In the genomic region with DNA sequence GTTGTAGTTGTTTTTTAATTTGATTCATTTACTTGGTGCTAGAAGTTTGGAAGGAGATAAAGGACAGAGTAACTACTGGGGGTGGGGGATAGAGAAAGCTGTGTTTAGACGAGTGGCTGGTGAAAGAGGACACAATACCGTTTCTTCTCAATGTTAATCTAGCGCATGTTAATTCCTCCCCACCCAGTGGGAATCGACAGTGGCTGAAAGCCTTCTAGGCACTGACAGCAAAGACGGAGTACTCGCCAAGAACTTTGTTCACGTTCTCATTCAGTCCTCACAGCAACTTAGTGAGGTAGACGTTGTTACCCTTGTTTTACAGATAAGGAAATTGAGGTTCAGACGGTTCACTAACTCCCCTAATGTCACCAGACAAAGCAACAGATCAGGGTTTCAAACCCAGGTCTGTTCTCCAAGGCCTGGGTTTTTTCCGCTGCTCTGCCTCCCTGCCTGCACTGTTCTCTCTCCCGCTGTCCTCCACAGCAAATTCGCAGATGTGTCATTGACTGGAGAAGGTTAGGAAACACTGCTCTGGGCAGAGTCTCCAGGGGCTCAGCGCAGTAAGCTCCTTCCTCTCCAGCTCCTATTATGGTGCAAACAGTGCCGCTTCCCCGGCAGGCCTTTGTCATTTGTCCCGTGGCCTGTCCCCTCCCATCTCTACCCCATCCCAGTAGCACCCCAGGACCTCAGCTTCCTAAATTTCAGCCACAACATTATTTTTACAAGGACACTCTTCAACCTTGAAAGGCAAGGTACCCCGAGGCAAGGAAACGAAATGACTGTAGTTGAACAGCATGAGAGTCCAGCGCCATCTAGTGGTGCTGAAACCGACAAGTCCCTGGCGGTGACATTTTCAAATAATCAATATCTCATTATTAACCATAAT, we compare ENCODE assay signal across 8 cellular contexts. TPM values are rescaled to one million over a fixed set of nuclear protein-coding genes. Genes with fewer than 3 reads are reported as not detected.
DNase-seq lines count a peak whose midpoint lies in the region; ATAC-seq and TF ChIP-seq lines count a peak whose summit lies in the region.

No MANE protein-coding gene starts in this region.

- H3K79me2 ChIP-seq in DOHH2 (ENCODE audit: control insufficient read depth, low read length) (no peaks in the 10 kb centered on the region), KMS-11 (ENCODE audit: insufficient read depth, low read depth) (no peaks in the 10 kb centered on the region)

- no peaks in the 10 kb centered on the region for H3K36me3 Mint-ChIP-seq in natural killer cell
- peaks cover 15 to 17% of the 10 kb centered on the region in 2 donors for H3K36me3 Mint-ChIP-seq in stimulated activated naive B cell treated with anti-CD40 and anti-IgM and Interleukin-4, amounts not matched to agents 10 μg/mL and 1 μg/mL and 100 μg/mL, for 72 hours

- peak overlapping the region; percentile 45 for H3K4me2 ChIP-seq in DOHH2 (ENCODE audit: low read length)
- no peak overlapping the region for H3K4me2 ChIP-seq in KMS-11

- H3K9me3 ChIP-seq in DOHH2 (ENCODE audit: control insufficient read depth, insufficient read depth, low read length): no peaks in the 10 kb centered on the region

- H3K9me3 Mint-ChIP-seq in natural killer cell: no peaks in the 10 kb centered on the region
- H3K9me3 Mint-ChIP-seq in stimulated activated naive B cell treated with anti-CD40 and anti-IgM and Interleukin-4, amounts not matched to agents 10 μg/mL and 1 μg/mL and 100 μg/mL, for 72 hours: no peaks in the 10 kb centered on the region

- no peak overlapping the region; the same call in 1 of the 2 replicates for H2AFZ ChIP-seq in KMS-11 (ENCODE audit: low read depth)

- no peaks in the 10 kb centered on the region for H3K27me3 Mint-ChIP-seq in natural killer cell (ENCODE audit: low read depth in 2 of 2)
- H3K27me3 Mint-ChIP-seq in stimulated activated naive B cell treated with anti-CD40 and anti-IgM and Interleukin-4, amounts not matched to agents 10 μg/mL and 1 μg/mL and 100 μg/mL, for 72 hours: no peaks in the 10 kb centered on the region

- H3K4me3 ChIP-seq in DOHH2 (ENCODE audit: low read length) (no peak overlapping the region), KMS-11 (IDR thresholded peaks at IDR 0.05; ENCODE audit: insufficient read depth, low read depth, low read length) (no peak overlapping the region)

- H4K20me1 ChIP-seq in DOHH2 (ENCODE audit: control insufficient read depth, insufficient read depth, low read depth, low read length) (no peaks in the 10 kb centered on the region), KMS-11 (ENCODE audit: insufficient read depth) (no peaks in the 10 kb centered on the region)

- H3K4me1 ChIP-seq in DOHH2 (ENCODE audit: control insufficient read depth, low read length) (peaks cover 11% of the 10 kb centered on the region), KMS-11 (ENCODE audit: low read depth, poor library complexity, severe bottlenecking) (no peaks in the 10 kb centered on the region)

- H3K4me1 Mint-ChIP-seq in natural killer cell: no peaks in the 10 kb centered on the region
- H3K4me1 Mint-ChIP-seq in stimulated activated naive B cell treated with anti-CD40 and anti-IgM and Interleukin-4, amounts not matched to agents 10 μg/mL and 1 μg/mL and 100 μg/mL, for 72 hours: peaks cover 4 to 7% of the 10 kb centered on the region in 2 donors

- H3K9me2 ChIP-seq in DOHH2 (replicated peaks; ENCODE audit: control insufficient read depth, low read length): no peaks in the 10 kb centered on the region

- H3F3A ChIP-seq in DOHH2 (ENCODE audit: control insufficient read depth, insufficient read depth): peaks cover 8% of the 10 kb centered on the region

- peak; percentile 98 for TF ChIP-seq CTCF in DOHH2 (IDR thresholded peaks at IDR 0.05; ENCODE audit: low read depth, low read length, poor library complexity, severe bottlenecking)
- peak; percentile 98 for TF ChIP-seq CTCF in KMS-11 (conservative IDR thresholded peaks at IDR 0.05; ENCODE audit: low read depth, low read length)
- peak; percentile 94 for TF ChIP-seq CTCF in natural killer cell (IDR thresholded peaks at IDR 0.05)

- H3K27ac ChIP-seq in DOHH2 (ENCODE audit: low read depth, low read length) (no peak overlapping the region), KMS-11 (no peak overlapping the region)

- intact Hi-C loops in natural killer cell (cut with micrococcal nuclease): loop anchor here (1.0 to 2.0 kb wide), 2 partner anchors 590 to 702 kb away; no protein-coding TSS in a partner anchor

- H3K27me3 ChIP-seq in DOHH2 (ENCODE audit: control insufficient read depth, low read length) (no peaks in the 10 kb centered on the region), KMS-11 (ENCODE audit: insufficient read depth, low read depth) (no peaks in the 10 kb centered on the region)

- no peak overlapping the region for H3K9ac ChIP-seq in KMS-11

- no peak overlapping the region for H3K27ac Mint-ChIP-seq in natural killer cell
- no peak overlapping the region for H3K27ac Mint-ChIP-seq in stimulated activated naive B cell treated with anti-CD40 and anti-IgM and Interleukin-4, amounts not matched to agents 10 μg/mL and 1 μg/mL and 100 μg/mL, for 72 hours

- peak; percentile 61 for DNase-seq in RKO (ENCODE audit: low spot score)
- DNase-seq in activated T-helper 1 cell treated with anti-CD3 and anti-CD28 coated beads, Interleukin-2, amount 50 U/mL, for 16 hours (ENCODE audit: low read depth in 1 of 2, low spot score in 1 of 2): peak; percentile 32 to 48
- DNase-seq in fibroblast of the conjunctiva (ENCODE audit: low read depth): peak; percentile 61
- DNase-seq in natural killer cell: peak; percentile 44
- DNase-seq in stimulated activated naive B cell treated with anti-CD40 and anti-IgM and Interleukin-4, amounts not matched to agents 10 μg/mL and 1 μg/mL and 100 μg/mL, for 72 hours: peak; percentile 44
- no peak for DNase-seq in putamen (ENCODE audit: low spot score)

- peaks cover 3% of the 10 kb centered on the region for H3K36me3 ChIP-seq in DOHH2 (ENCODE audit: control insufficient read depth, low read length)
- H3K36me3 ChIP-seq in KMS-11 (ENCODE audit: insufficient read depth): no peaks in the 10 kb centered on the region

- ATAC-seq in natural killer cell: peak; percentile 74 to 85 (median 81)
- peak; percentile 80 to 81 for ATAC-seq in stimulated activated naive B cell treated with anti-CD40 and anti-IgM and Interleukin-4, amounts not matched to agents 10 μg/mL and 1 μg/mL and 100 μg/mL, for 72 hours (replicated peaks)

- no peak overlapping the region for H3K4me3 Mint-ChIP-seq in natural killer cell
- no peak overlapping the region for H3K4me3 Mint-ChIP-seq in stimulated activated naive B cell treated with anti-CD40 and anti-IgM and Interleukin-4, amounts not matched to agents 10 μg/mL and 1 μg/mL and 100 μg/mL, for 72 hours

RNA-seq across cellular contexts. Expression of a gene that starts 16.9 kb away (rescaled TPM):
- 10 to 100 TPM; 12.8 to 17.3 (median 17.2) TPM for total RNA-seq in natural killer cell
